Comparison of ENCODE assay signal across 11 cellular contexts in the genomic region with DNA sequence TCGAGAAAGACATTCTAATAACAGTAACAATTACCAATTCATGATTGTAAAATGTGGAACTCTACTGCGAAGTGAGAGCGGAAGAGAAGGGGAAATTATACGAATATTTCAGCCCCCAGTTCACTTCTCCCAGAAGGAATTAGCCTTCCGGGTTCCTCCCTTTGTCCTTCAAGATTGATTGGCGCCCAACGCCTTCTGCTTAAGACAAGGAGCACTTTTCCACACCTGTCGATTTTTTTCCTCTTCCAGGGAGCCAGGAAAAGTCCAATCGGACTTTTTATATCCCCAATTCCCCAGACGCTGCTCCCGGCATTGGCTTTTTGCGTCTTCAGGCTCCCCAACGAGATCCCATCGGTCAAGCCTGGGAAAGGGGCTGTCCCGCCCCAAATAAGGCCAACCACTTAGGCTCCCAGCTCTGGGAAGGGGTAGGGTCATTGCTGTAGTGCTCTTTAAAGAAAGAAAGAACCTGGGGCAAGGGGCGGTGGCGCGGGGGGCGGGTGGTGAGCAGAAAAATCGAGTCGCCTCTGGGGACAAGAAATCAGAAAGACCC. TPM values are rescaled to one million over a fixed set of nuclear protein-coding genes. Genes with fewer than 3 reads are reported as not detected.
DNase-seq lines count a peak whose midpoint lies in the region; ATAC-seq and TF ChIP-seq lines count a peak whose summit lies in the region.
"Had no signal": no experiment of that assay in that cellular context is flagged by ENCODE, and none has a peak within 500 bp of the region (broad histone marks: within the 10 kb centered on the region; RNA-seq: fewer than 3 reads in every experiment).

No MANE protein-coding gene starts in this region.

- H3K4me3 ChIP-seq in RWPE2 (ENCODE audit: severe bottlenecking) (peak overlapping the region; percentile 55), neural progenitor cell (peak overlapping the region; percentile 90)

- H3K79me2 ChIP-seq in neural progenitor cell (ENCODE audit: low read depth) = peaks cover 47% of the 10 kb centered on the region

- peaks cover 26 to 41% (median 37%) of the 10 kb centered on the region in 3 donors for H3K27me3 Mint-ChIP-seq in CD14-positive monocyte (ENCODE audit: low read depth in 3 of 3)
- H3K27me3 Mint-ChIP-seq in glutamatergic neuron (ENCODE audit: unreplicated experiment) = peaks cover 17% of the 10 kb centered on the region
- no peaks in the 10 kb centered on the region for H3K27me3 Mint-ChIP-seq in neural progenitor cell (ENCODE audit: insufficient read depth, low read depth)
- peaks cover 23% of the 10 kb centered on the region for H3K27me3 Mint-ChIP-seq in T-helper 2 cell treated with Interferon-gamma antibody and Interleukin-4, amounts not matched to agents 5 μg/mL and 100 μg/mL, for 36 hours (ENCODE audit: low read depth)
- H3K27me3 Mint-ChIP-seq in natural killer cell treated with Interleukin-12 subunit alpha and Interleukin-12 subunit beta and Interleukin-15 and Interleukin-18, amount 100 ng/mL, for 72 hours = peaks cover 10 to 14% of the 10 kb centered on the region in 2 donors
- H3K27me3 Mint-ChIP-seq: CD4-positive, CD25-positive, alpha-beta regulatory T cell had no signal

- no peaks in the 10 kb centered on the region for H4K20me1 ChIP-seq in neural progenitor cell (ENCODE audit: low read depth)

- no peak for TF ChIP-seq CTCF in CD14-positive monocyte (IDR thresholded peaks at IDR 0.05)
- no peak for TF ChIP-seq CTCF in RWPE2 (IDR thresholded peaks at IDR 0.05; ENCODE audit: poor library complexity, severe bottlenecking)
- no peak for TF ChIP-seq CTCF in glutamatergic neuron (IDR thresholded peaks at IDR 0.05; ENCODE audit: partially characterized antibody, unreplicated experiment)
- no peak for TF ChIP-seq CTCF in neural progenitor cell (IDR thresholded peaks at IDR 0.05)

- intact Hi-C loops in CD14-positive monocyte (cut with micrococcal nuclease) = loop anchor here in 1 of 2 donors (10.0 kb wide), 1 partner anchor 114 kb away; no protein-coding TSS in a partner anchor

- H3K9ac ChIP-seq in neural progenitor cell = peak overlapping the region; percentile 69

- H3K27ac Mint-ChIP-seq in CD14-positive monocyte (peak overlapping the region in 6 of 7 donors; percentile 46 to 80 (median 70)), glutamatergic neuron (ENCODE audit: unreplicated experiment) (peak overlapping the region; percentile 98), neural progenitor cell (peak overlapping the region; percentile 86)
- H3K27ac Mint-ChIP-seq in T-helper 2 cell treated with Interferon-gamma antibody and Interleukin-4, amounts not matched to agents 5 μg/mL and 100 μg/mL, for 36 hours = no peak overlapping the region
- H3K27ac Mint-ChIP-seq in natural killer cell treated with Interleukin-12 subunit alpha and Interleukin-12 subunit beta and Interleukin-15 and Interleukin-18, amount 100 ng/mL, for 72 hours = no peak overlapping the region
- H3K27ac Mint-ChIP-seq: activated CD4-positive, alpha-beta memory T cell treated with anti-CD3 and anti-CD28 coated beads, Interleukin-2, amount 10 ng/mL, durations not matched to agents 7 days and 5 days; CD4-positive, CD25-positive, alpha-beta regulatory T cell had no signal

- no peak for DNase-seq in CD14-positive monocyte (ENCODE audit: low spot score)
- DNase-seq in RWPE2 (ENCODE audit: low spot score) = no peak
- DNase-seq in glutamatergic neuron = peak; percentile 63
- DNase-seq in neural progenitor cell (ENCODE audit: low spot score) = peak; percentile 74
- DNase-seq in T-helper 2 cell treated with Interferon-gamma antibody and Interleukin-4, amounts not matched to agents 5 μg/mL and 100 μg/mL, for 36 hours (ENCODE audit: low spot score) = no peak
- DNase-seq in natural killer cell treated with Interleukin-12 subunit alpha and Interleukin-12 subunit beta and Interleukin-15 and Interleukin-18, amount 100 ng/mL, for 72 hours (ENCODE audit: low spot score) = no peak
- DNase-seq in SHP77 treated with DMSO at 0.1 percent for 48 hours (lab: John Stamatoyannopoulos, UW) = no peak
- DNase-seq: activated CD4-positive, alpha-beta memory T cell treated with anti-CD3 and anti-CD28 coated beads, Interleukin-2, amount 10 ng/mL, durations not matched to agents 7 days and 5 days; CD4-positive, CD25-positive, alpha-beta regulatory T cell; NCI-H2029 treated with DMSO at 0.1 percent for 48 hours had no signal

- ATAC-seq in RWPE2 (ENCODE audit: low read depth) (no peak), GM18517 (IDR thresholded peaks at IDR 0.05; ENCODE audit: unreplicated experiment) (no peak)
- ATAC-seq in natural killer cell treated with Interleukin-12 subunit alpha and Interleukin-12 subunit beta and Interleukin-15 and Interleukin-18, amount 100 ng/mL, for 72 hours = no peak

- H3K4me3 Mint-ChIP-seq in CD14-positive monocyte (peak overlapping the region; percentile 90 to 91), glutamatergic neuron (ENCODE audit: unreplicated experiment) (peak overlapping the region; percentile 98), neural progenitor cell (peak overlapping the region; percentile 94)
- H3K4me3 Mint-ChIP-seq in T-helper 2 cell treated with Interferon-gamma antibody and Interleukin-4, amounts not matched to agents 5 μg/mL and 100 μg/mL, for 36 hours = no peak overlapping the region
- H3K4me3 Mint-ChIP-seq in natural killer cell treated with Interleukin-12 subunit alpha and Interleukin-12 subunit beta and Interleukin-15 and Interleukin-18, amount 100 ng/mL, for 72 hours = no peak overlapping the region
- H3K4me3 Mint-ChIP-seq: activated CD4-positive, alpha-beta memory T cell treated with anti-CD3 and anti-CD28 coated beads, Interleukin-2, amount 10 ng/mL, durations not matched to agents 7 days and 5 days; CD4-positive, CD25-positive, alpha-beta regulatory T cell had no signal

- peaks cover 10% of the 10 kb centered on the region for H3K4me1 ChIP-seq in RWPE2 (ENCODE audit: insufficient read depth, poor library complexity, severe bottlenecking)
- peaks cover 7% of the 10 kb centered on the region for H3K4me1 ChIP-seq in neural progenitor cell

- peaks cover 24% of the 10 kb centered on the region for H3K4me1 Mint-ChIP-seq in CD14-positive monocyte
- H3K4me1 Mint-ChIP-seq in glutamatergic neuron (ENCODE audit: low read depth, unreplicated experiment) = peaks cover 29% of the 10 kb centered on the region
- H3K4me1 Mint-ChIP-seq in neural progenitor cell = peaks cover 21% of the 10 kb centered on the region
- no peaks in the 10 kb centered on the region for H3K4me1 Mint-ChIP-seq in T-helper 2 cell treated with Interferon-gamma antibody and Interleukin-4, amounts not matched to agents 5 μg/mL and 100 μg/mL, for 36 hours (ENCODE audit: low read depth)
- H3K4me1 Mint-ChIP-seq in natural killer cell treated with Interleukin-12 subunit alpha and Interleukin-12 subunit beta and Interleukin-15 and Interleukin-18, amount 100 ng/mL, for 72 hours (ENCODE audit: low read depth in 2 of 2) = no peaks in the 10 kb centered on the region
- H3K4me1 Mint-ChIP-seq: activated CD4-positive, alpha-beta memory T cell treated with anti-CD3 and anti-CD28 coated beads, Interleukin-2, amount 10 ng/mL, durations not matched to agents 7 days and 5 days; CD4-positive, CD25-positive, alpha-beta regulatory T cell had no signal

- H3K36me3 ChIP-seq in RWPE2 (ENCODE audit: low read depth) (no peaks in the 10 kb centered on the region), neural progenitor cell (no peaks in the 10 kb centered on the region)

- H3F3A ChIP-seq in neural progenitor cell (ENCODE audit: low read depth) = peaks cover 16% of the 10 kb centered on the region

- H3K9me3 ChIP-seq in RWPE2 (ENCODE audit: severe bottlenecking) (no peaks in the 10 kb centered on the region), neural progenitor cell (ENCODE audit: low read depth) (no peaks in the 10 kb centered on the region)

- H3K9me3 Mint-ChIP-seq in CD14-positive monocyte (peaks cover 0 to 7% (median 0%) of the 10 kb centered on the region in 7 donors), glutamatergic neuron (ENCODE audit: unreplicated experiment) (peaks cover 22% of the 10 kb centered on the region), neural progenitor cell (no peaks in the 10 kb centered on the region)
- H3K9me3 Mint-ChIP-seq in T-helper 2 cell treated with Interferon-gamma antibody and Interleukin-4, amounts not matched to agents 5 μg/mL and 100 μg/mL, for 36 hours = peaks cover 3% of the 10 kb centered on the region
- peaks cover 11% of the 10 kb centered on the region for H3K9me3 Mint-ChIP-seq in natural killer cell treated with Interleukin-12 subunit alpha and Interleukin-12 subunit beta and Interleukin-15 and Interleukin-18, amount 100 ng/mL, for 72 hours
- H3K9me3 Mint-ChIP-seq: activated CD4-positive, alpha-beta memory T cell treated with anti-CD3 and anti-CD28 coated beads, Interleukin-2, amount 10 ng/mL, durations not matched to agents 7 days and 5 days had no signal

- peak overlapping the region; percentile 86 for H3K4me2 ChIP-seq in neural progenitor cell

- H2AFZ ChIP-seq in neural progenitor cell (replicated peaks) = peak overlapping the region; percentile 92

- H3K36me3 Mint-ChIP-seq in CD14-positive monocyte (no peaks in the 10 kb centered on the region), glutamatergic neuron (ENCODE audit: unreplicated experiment) (no peaks in the 10 kb centered on the region), neural progenitor cell (no peaks in the 10 kb centered on the region)
- H3K36me3 Mint-ChIP-seq in T-helper 2 cell treated with Interferon-gamma antibody and Interleukin-4, amounts not matched to agents 5 μg/mL and 100 μg/mL, for 36 hours (ENCODE audit: low read depth) = no peaks in the 10 kb centered on the region
- H3K36me3 Mint-ChIP-seq in natural killer cell treated with Interleukin-12 subunit alpha and Interleukin-12 subunit beta and Interleukin-15 and Interleukin-18, amount 100 ng/mL, for 72 hours = peaks cover 9% of the 10 kb centered on the region
- H3K36me3 Mint-ChIP-seq: CD4-positive, CD25-positive, alpha-beta regulatory T cell had no signal

- H3K27ac ChIP-seq in RWPE2 (ENCODE audit: poor library complexity, severe bottlenecking) (peak overlapping the region; percentile 57), neural progenitor cell (peak overlapping the region; percentile 81)

- no peaks in the 10 kb centered on the region for H3K27me3 ChIP-seq in RWPE2 (ENCODE audit: insufficient read depth, poor library complexity, severe bottlenecking)
- peaks cover 12% of the 10 kb centered on the region for H3K27me3 ChIP-seq in neural progenitor cell

RNA-seq across cellular contexts. Expression of gene DSC2, which starts 1.5 kb away (rescaled TPM):
- 10 to 100 TPM in 1 of 2 donors, 1 to 10 TPM in 1; 3.2 to 11.3 TPM for polyA plus RNA-seq in CD14-positive monocyte
- total RNA-seq in glutamatergic neuron (ENCODE audit: unreplicated experiment) (31.4 TPM), neural progenitor cell (ENCODE audit: low replicate concordance) (11.9 and 16.0 TPM in 2 replicates)
- not detected for total RNA-seq in natural killer cell treated with Interleukin-12 subunit alpha and Interleukin-12 subunit beta and Interleukin-15 and Interleukin-18, amount 100 ng/mL, for 72 hours
- total RNA-seq: activated CD4-positive, alpha-beta memory T cell treated with anti-CD3 and anti-CD28 coated beads, Interleukin-2, amount 10 ng/mL, durations not matched to agents 7 days and 5 days; CD4-positive, CD25-positive, alpha-beta regulatory T cell had no signal
- polyA plus RNA-seq: CD4-positive, CD25-positive, alpha-beta regulatory T cell had no signal

RNA-seq across cellular contexts. Expression of gene DSC3, which starts 58.1 kb away (rescaled TPM):
- polyA plus RNA-seq in CD14-positive monocyte = not detected
- 0.47 TPM for total RNA-seq in glutamatergic neuron (ENCODE audit: unreplicated experiment)
- 1.2 and 1.8 TPM in 2 replicates for total RNA-seq in neural progenitor cell (ENCODE audit: low replicate concordance)
- not detected for total RNA-seq in natural killer cell treated with Interleukin-12 subunit alpha and Interleukin-12 subunit beta and Interleukin-15 and Interleukin-18, amount 100 ng/mL, for 72 hours
- total RNA-seq: activated CD4-positive, alpha-beta memory T cell treated with anti-CD3 and anti-CD28 coated beads, Interleukin-2, amount 10 ng/mL, durations not matched to agents 7 days and 5 days; CD4-positive, CD25-positive, alpha-beta regulatory T cell had no signal
- polyA plus RNA-seq: CD4-positive, CD25-positive, alpha-beta regulatory T cell had no signal

Comparison
In these comparisons a context has a peak if more than half of its experiments do, and no peak if none do; other contexts are left out.
1. DNase-seq: peak in glutamatergic neuron (single experiment) and neural progenitor cell (single experiment); none in CD14-positive monocyte (single experiment), RWPE2 (single experiment), T-helper 2 cell treated with Interferon-gamma antibody and Interleukin-4, amounts not matched to agents 5 μg/mL and 100 μg/mL, for 36 hours (single experiment), natural killer cell treated with Interleukin-12 subunit alpha and Interleukin-12 subunit beta and Interleukin-15 and Interleukin-18, amount 100 ng/mL, for 72 hours (single experiment) and SHP77 treated with DMSO at 0.1 percent for 48 hours (single experiment).
2. H3K27ac Mint-ChIP-seq: peak in CD14-positive monocyte (6 of 7), glutamatergic neuron (single experiment) and neural progenitor cell (single experiment); none in T-helper 2 cell treated with Interferon-gamma antibody and Interleukin-4, amounts not matched to agents 5 μg/mL and 100 μg/mL, for 36 hours (single experiment) and natural killer cell treated with Interleukin-12 subunit alpha and Interleukin-12 subunit beta and Interleukin-15 and Interleukin-18, amount 100 ng/mL, for 72 hours (0 of 2).
3. H3K4me3 Mint-ChIP-seq: peak in CD14-positive monocyte (2 of 2), glutamatergic neuron (single experiment) and neural progenitor cell (single experiment); none in T-helper 2 cell treated with Interferon-gamma antibody and Interleukin-4, amounts not matched to agents 5 μg/mL and 100 μg/mL, for 36 hours (single experiment) and natural killer cell treated with Interleukin-12 subunit alpha and Interleukin-12 subunit beta and Interleukin-15 and Interleukin-18, amount 100 ng/mL, for 72 hours (single experiment).
4. RNA of gene DSC2, which starts 1.5 kb away (total RNA-seq): 31.4 TPM in glutamatergic neuron (single experiment) and 11.9 to 16.0 TPM in neural progenitor cell; not detected in natural killer cell treated with Interleukin-12 subunit alpha and Interleukin-12 subunit beta and Interleukin-15 and Interleukin-18, amount 100 ng/mL, for 72 hours; every median in the first group is over 10 times any median in the second.